13 cellular contexts compared by ENCODE assay signal in genomic region chr10:132898391-132899053, GRCh38. TPM values are rescaled to one million over a fixed set of nuclear protein-coding genes. Genes with fewer than 3 reads are reported as not detected.
"Had no signal": no experiment of that assay in that cellular context is flagged by ENCODE, and none has a peak within 500 bp of the region (broad histone marks: within the 10 kb centered on the region; RNA-seq: fewer than 3 reads in every experiment).

No MANE protein-coding gene starts in this region.

- H3K27ac ChIP-seq: cardiac muscle cell, psoas muscle, VCaP had no signal

- H3K4me1 Mint-ChIP-seq: T-cell had no signal

- H3K4me3 Mint-ChIP-seq: mesothelial cell of epicardium, T-cell had no signal

- H3K4me1 ChIP-seq: psoas muscle had no signal

- H3K27ac Mint-ChIP-seq: mesothelial cell of epicardium, T-cell had no signal

- H3K27me3 ChIP-seq: cardiac muscle cell had no signal

- H3K36me3 Mint-ChIP-seq: mesothelial cell of epicardium, T-cell had no signal

- H3K9me3 ChIP-seq: psoas muscle had no signal

- H3K36me3 ChIP-seq: cardiac muscle cell had no signal

- DNase-seq: activated CD4-positive, alpha-beta T cell treated with anti-CD3 and anti-CD28 coated beads for 4 hours; activated CD8-positive, alpha-beta memory T cell treated with anti-CD3 and anti-CD28 coated beads for 24 hours; activated gamma-delta T cell; effector CD4-positive, alpha-beta T cell; nucleus accumbens; stimulated activated CD4-positive, alpha-beta T cell treated with anti-CD3 and anti-CD28 coated beads, Interleukin-4, amount 100 ng/mL, for 1 hour; stimulated activated CD8-positive, alpha-beta memory T cell treated with anti-CD3 and anti-CD28 coated beads, Interleukin-4, amount 100 ng/mL, for 48 hours; T1000 had no signal

- ATAC-seq: psoas muscle, T-cell had no signal

- H3K4me3 ChIP-seq: cardiac muscle cell, psoas muscle had no signal

RNA-seq across cellular contexts. Expression of gene CFAP46, which starts 43.8 kb away (rescaled TPM):
- total RNA-seq: T-cell had no signal
